ENCODE assay signal across 2 cellular contexts in genomic region chr11:124869331-124869730, GRCh38.
TF ChIP-seq lines count a peak whose summit lies in the region.

No MANE protein-coding gene starts in this region.

TF ChIP-seq in SK-N-SH, 30 proteins besides CTCF, POLR2A, EP300 and RAD21:
- TF ChIP-seq, protein P1, sequence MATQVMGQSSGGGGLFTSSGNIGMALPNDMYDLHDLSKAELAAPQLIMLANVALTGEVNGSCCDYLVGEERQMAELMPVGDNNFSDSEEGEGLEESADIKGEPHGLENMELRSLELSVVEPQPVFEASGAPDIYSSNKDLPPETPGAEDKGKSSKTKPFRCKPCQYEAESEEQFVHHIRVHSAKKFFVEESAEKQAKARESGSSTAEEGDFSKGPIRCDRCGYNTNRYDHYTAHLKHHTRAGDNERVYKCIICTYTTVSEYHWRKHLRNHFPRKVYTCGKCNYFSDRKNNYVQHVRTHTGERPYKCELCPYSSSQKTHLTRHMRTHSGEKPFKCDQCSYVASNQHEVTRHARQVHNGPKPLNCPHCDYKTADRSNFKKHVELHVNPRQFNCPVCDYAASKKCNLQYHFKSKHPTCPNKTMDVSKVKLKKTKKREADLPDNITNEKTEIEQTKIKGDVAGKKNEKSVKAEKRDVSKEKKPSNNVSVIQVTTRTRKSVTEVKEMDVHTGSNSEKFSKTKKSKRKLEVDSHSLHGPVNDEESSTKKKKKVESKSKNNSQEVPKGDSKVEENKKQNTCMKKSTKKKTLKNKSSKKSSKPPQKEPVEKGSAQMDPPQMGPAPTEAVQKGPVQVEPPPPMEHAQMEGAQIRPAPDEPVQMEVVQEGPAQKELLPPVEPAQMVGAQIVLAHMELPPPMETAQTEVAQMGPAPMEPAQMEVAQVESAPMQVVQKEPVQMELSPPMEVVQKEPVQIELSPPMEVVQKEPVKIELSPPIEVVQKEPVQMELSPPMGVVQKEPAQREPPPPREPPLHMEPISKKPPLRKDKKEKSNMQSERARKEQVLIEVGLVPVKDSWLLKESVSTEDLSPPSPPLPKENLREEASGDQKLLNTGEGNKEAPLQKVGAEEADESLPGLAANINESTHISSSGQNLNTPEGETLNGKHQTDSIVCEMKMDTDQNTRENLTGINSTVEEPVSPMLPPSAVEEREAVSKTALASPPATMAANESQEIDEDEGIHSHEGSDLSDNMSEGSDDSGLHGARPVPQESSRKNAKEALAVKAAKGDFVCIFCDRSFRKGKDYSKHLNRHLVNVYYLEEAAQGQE (IDR thresholded peaks at IDR 0.05; ENCODE audit: low read depth, low read length) = no peak
- no peak for TF ChIP-seq NFIC (IDR thresholded peaks at IDR 0.05; ENCODE audit: borderline replicate concordance)
- TF ChIP-seq, protein P2, sequence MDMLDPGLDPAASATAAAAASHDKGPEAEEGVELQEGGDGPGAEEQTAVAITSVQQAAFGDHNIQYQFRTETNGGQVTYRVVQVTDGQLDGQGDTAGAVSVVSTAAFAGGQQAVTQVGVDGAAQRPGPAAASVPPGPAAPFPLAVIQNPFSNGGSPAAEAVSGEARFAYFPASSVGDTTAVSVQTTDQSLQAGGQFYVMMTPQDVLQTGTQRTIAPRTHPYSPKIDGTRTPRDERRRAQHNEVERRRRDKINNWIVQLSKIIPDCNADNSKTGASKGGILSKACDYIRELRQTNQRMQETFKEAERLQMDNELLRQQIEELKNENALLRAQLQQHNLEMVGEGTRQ (IDR thresholded peaks at IDR 0.05; ENCODE audit: borderline replicate concordance, low read depth, low read length) = no peak
- no peak for TF ChIP-seq RXRA (IDR thresholded peaks at IDR 0.05; ENCODE audit: borderline replicate concordance, low read depth)
- no peak for TF ChIP-seq ELF1 (IDR thresholded peaks at IDR 0.05)
- TF ChIP-seq MEF2A (IDR thresholded peaks at IDR 0.05; ENCODE audit: borderline replicate concordance, low read depth) = no peak
- TF ChIP-seq ZBTB33 (IDR thresholded peaks at IDR 0.05; ENCODE audit: borderline replicate concordance, low read depth) = no peak
- TF ChIP-seq NRF1 (IDR thresholded peaks at IDR 0.05; ENCODE audit: low read depth, low read length) = no peak
- no peak for TF ChIP-seq TEAD4 (IDR thresholded peaks at IDR 0.05; ENCODE audit: borderline replicate concordance, insufficient read depth)
- no peak for TF ChIP-seq POLR2AphosphoS5 (IDR thresholded peaks at IDR 0.05; ENCODE audit: low read depth, low read length)
- TF ChIP-seq FOSL2 (IDR thresholded peaks at IDR 0.05; ENCODE audit: borderline replicate concordance, low read depth) = no peak
- no peak for TF ChIP-seq PBX3 (IDR thresholded peaks at IDR 0.05)
- TF ChIP-seq, protein P3, sequence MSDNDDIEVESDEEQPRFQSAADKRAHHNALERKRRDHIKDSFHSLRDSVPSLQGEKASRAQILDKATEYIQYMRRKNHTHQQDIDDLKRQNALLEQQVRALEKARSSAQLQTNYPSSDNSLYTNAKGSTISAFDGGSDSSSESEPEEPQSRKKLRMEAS (IDR thresholded peaks at IDR 0.05; ENCODE audit: low read depth) = no peak

TF ChIP-seq in SK-N-SH treated with all-trans-retinoic acid at 6 μM for 48 hours, 23 proteins besides CTCF, POLR2A, EP300 and RAD21 (continued from another document):
- TF ChIP-seq BACH2 (CRISPR knock-in tag; IDR thresholded peaks at IDR 0.05; ENCODE audit: borderline replicate concordance) (no peak), ZC3H10 (CRISPR knock-in tag; IDR thresholded peaks at IDR 0.05) (no peak), TOX (CRISPR knock-in tag; IDR thresholded peaks at IDR 0.05; ENCODE audit: borderline replicate concordance) (no peak), TCF4 (CRISPR knock-in tag; IDR thresholded peaks at IDR 0.05; ENCODE audit: borderline replicate concordance) (no peak), CSRNP3 (CRISPR knock-in tag; IDR thresholded peaks at IDR 0.05) (no peak)
- TF ChIP-seq, protein P4, sequence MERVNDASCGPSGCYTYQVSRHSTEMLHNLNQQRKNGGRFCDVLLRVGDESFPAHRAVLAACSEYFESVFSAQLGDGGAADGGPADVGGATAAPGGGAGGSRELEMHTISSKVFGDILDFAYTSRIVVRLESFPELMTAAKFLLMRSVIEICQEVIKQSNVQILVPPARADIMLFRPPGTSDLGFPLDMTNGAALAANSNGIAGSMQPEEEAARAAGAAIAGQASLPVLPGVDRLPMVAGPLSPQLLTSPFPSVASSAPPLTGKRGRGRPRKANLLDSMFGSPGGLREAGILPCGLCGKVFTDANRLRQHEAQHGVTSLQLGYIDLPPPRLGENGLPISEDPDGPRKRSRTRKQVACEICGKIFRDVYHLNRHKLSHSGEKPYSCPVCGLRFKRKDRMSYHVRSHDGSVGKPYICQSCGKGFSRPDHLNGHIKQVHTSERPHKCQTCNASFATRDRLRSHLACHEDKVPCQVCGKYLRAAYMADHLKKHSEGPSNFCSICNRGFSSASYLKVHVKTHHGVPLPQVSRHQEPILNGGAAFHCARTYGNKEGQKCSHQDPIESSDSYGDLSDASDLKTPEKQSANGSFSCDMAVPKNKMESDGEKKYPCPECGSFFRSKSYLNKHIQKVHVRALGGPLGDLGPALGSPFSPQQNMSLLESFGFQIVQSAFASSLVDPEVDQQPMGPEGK (CRISPR knock-in tag; IDR thresholded peaks at IDR 0.05; ENCODE audit: borderline replicate concordance) = no peak
- TF ChIP-seq, protein P5, sequence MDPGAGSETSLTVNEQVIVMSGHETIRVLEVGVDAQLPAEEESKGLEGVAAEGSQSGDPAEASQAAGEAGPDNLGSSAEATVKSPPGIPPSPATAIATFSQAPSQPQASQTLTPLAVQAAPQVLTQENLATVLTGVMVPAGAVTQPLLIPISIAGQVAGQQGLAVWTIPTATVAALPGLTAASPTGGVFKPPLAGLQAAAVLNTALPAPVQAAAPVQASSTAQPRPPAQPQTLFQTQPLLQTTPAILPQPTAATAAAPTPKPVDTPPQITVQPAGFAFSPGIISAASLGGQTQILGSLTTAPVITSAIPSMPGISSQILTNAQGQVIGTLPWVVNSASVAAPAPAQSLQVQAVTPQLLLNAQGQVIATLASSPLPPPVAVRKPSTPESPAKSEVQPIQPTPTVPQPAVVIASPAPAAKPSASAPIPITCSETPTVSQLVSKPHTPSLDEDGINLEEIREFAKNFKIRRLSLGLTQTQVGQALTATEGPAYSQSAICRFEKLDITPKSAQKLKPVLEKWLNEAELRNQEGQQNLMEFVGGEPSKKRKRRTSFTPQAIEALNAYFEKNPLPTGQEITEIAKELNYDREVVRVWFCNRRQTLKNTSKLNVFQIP (CRISPR knock-in tag; IDR thresholded peaks at IDR 0.05; ENCODE audit: borderline replicate concordance, low read depth) = no peak
